ENCODE assay signal across 8 cellular contexts in genomic region chr2:15142069-15142689, GRCh38.
A peak's percentile ranks its signal among the peaks of the same experiment; 100 is the strongest.
DNase-seq lines count a peak whose midpoint lies in the region; ATAC-seq lines count a peak whose summit lies in the region.

No MANE protein-coding gene starts in this region.

- ATAC-seq in GM18499 (IDR thresholded peaks at IDR 0.05; ENCODE audit: insufficient read depth, unreplicated experiment) (peak; percentile 100), HG02642 (IDR thresholded peaks at IDR 0.05; ENCODE audit: poor library complexity, unreplicated experiment) (peak; percentile 100), memory B cell (ENCODE audit: low read depth) (peak; percentile 99)

- peaks cover 9% of the 10 kb centered on the region for H3K9me3 Mint-ChIP-seq in memory B cell

- peak overlapping the region; percentile 92 for H3K27ac Mint-ChIP-seq in memory B cell

- H3K4me1 Mint-ChIP-seq in memory B cell: peaks cover 16% of the 10 kb centered on the region

- H3K36me3 Mint-ChIP-seq in memory B cell: peaks cover 3% of the 10 kb centered on the region

- H3K4me3 Mint-ChIP-seq in memory B cell: peak overlapping the region; percentile 47

- DNase-seq in NCI-H2171 (lab: John Stamatoyannopoulos, UW) (peak; percentile 61), memory B cell (ENCODE audit: low spot score in 2 of 2) (peak; percentile 51 to 70), 8988T (no peak), NCI-H1092 treated with DMSO at 0.1 percent for 48 hours (lab: John Stamatoyannopoulos, UW) (no peak), NOMO-1 treated with dmso at 0.1 percent for 144 hours (lab: John Stamatoyannopoulos, UW; ENCODE audit: unreplicated experiment) (no peak)
- peak; percentile 28 for DNase-seq in activated CD8-positive, alpha-beta memory T cell treated with anti-CD3 and anti-CD28 coated beads, Interleukin-2, amount 50 U/mL, for 1 hour (ENCODE audit: extremely low read depth)

- H3K27me3 Mint-ChIP-seq in memory B cell: peaks cover 2% of the 10 kb centered on the region

Comparison
In these comparisons a context has a peak if more than half of its experiments do, and no peak if none do; other contexts are left out.
1. DNase-seq: peak in NCI-H2171 (single experiment), activated CD8-positive, alpha-beta memory T cell treated with anti-CD3 and anti-CD28 coated beads, Interleukin-2, amount 50 U/mL, for 1 hour (single experiment) and memory B cell (2 of 2); none in 8988T (single experiment), NCI-H1092 treated with DMSO at 0.1 percent for 48 hours (single experiment) and NOMO-1 treated with dmso at 0.1 percent for 144 hours (single experiment).
2. Peak in every context shown above with its lines, with median percentiles within 50 percentile points of each other: ATAC-seq.